Comparison of ENCODE assay signal across 35 cellular contexts in genomic region chr6:15816661-15817060, GRCh38.
"Had no signal": no experiment of that assay in that cellular context is flagged by ENCODE, and none has a peak within 500 bp of the region (broad histone marks: within the 10 kb centered on the region; RNA-seq: fewer than 3 reads in every experiment).

No MANE protein-coding gene starts in this region.

- H3K27me3 ChIP-seq: adrenal gland, body of pancreas, brain microvascular endothelial cell, breast epithelium had no signal

- H3K4me1 ChIP-seq: adrenal gland, body of pancreas, breast epithelium had no signal

- H3K36me3 ChIP-seq: adrenal gland, brain microvascular endothelial cell, breast epithelium had no signal

- H3K4me1 Mint-ChIP-seq: activated CD4-positive, alpha-beta T cell treated with anti-CD3 and anti-CD28 coated beads, Interleukin-2, amount 10 ng/mL, durations not matched to agents 24 days and 14 days; activated naive CD8-positive, alpha-beta T cell treated with anti-CD3 and anti-CD28 coated beads for 36 hours; activated T-helper 17 cell treated with anti-CD3 and anti-CD28 coated beads, Interleukin-2, amount 50 U/mL, for 72 hours had no signal

- H3K9me3 ChIP-seq: adrenal gland, body of pancreas, breast epithelium had no signal

- ATAC-seq: activated CD8-positive, alpha-beta T cell treated with anti-CD3 and anti-CD28 coated beads for 36 hours; activated naive CD4-positive, alpha-beta T cell treated with anti-CD3 and anti-CD28 coated beads, Interleukin-2, amount 50 U/mL, for 72 hours; activated T-cell treated with anti-CD3 and anti-CD28 coated beads, Interleukin-2, amount 50 U/mL, for 4 hours; activated T-cell treated with anti-CD3 and anti-CD28 coated beads, Interleukin-2, amount 50 U/mL, for 72 hours; activated T-helper 17 cell treated with anti-CD3 and anti-CD28 coated beads, Interleukin-2, amount 50 U/mL, for 72 hours; body of pancreas had no signal

- H3K36me3 Mint-ChIP-seq: activated CD4-positive, alpha-beta memory T cell treated with anti-CD3 and anti-CD28 coated beads for 36 hours; activated naive CD4-positive, alpha-beta T cell treated with anti-CD3 and anti-CD28 coated beads, Interleukin-2, amount 50 U/mL, for 72 hours; activated naive CD8-positive, alpha-beta T cell treated with anti-CD3 and anti-CD28 coated beads for 36 hours had no signal

- H3K4me3 Mint-ChIP-seq: activated B cell treated with CpG ODN at 0.5 μM for 24 hours; activated CD4-positive, alpha-beta memory T cell treated with anti-CD3 and anti-CD28 coated beads for 36 hours; activated CD4-positive, alpha-beta T cell treated with anti-CD3 and anti-CD28 coated beads, Interleukin-2, amount 10 ng/mL, durations not matched to agents 24 days and 14 days; activated CD8-positive, alpha-beta T cell treated with anti-CD3 and anti-CD28 coated beads for 36 hours; activated naive CD4-positive, alpha-beta T cell treated with anti-CD3 and anti-CD28 coated beads for 36 hours; activated naive CD8-positive, alpha-beta T cell treated with anti-CD3 and anti-CD28 coated beads for 36 hours; activated T-cell treated with anti-CD3 and anti-CD28 coated beads, Interleukin-2, amount 50 U/mL, for 4 hours; activated T-cell treated with anti-CD3 and anti-CD28 coated beads, Interleukin-2, amount 50 U/mL, for 72 hours; activated T-helper 1 cell treated with anti-CD3 and anti-CD28 coated beads, Interleukin-12 subunit alpha, Interleukin-12 subunit beta, Interleukin-2, Interleukin-4 antibody, amounts not matched to agents 30 ng/mL and 10 ng/mL and 1 ng/mL, durations not matched to agents 14 hours and 24 hours and 36 hours; activated T-helper 17 cell treated with anti-CD3 and anti-CD28 coated beads, Interleukin-2, amount 50 U/mL, for 72 hours; T-helper 1 cell treated with Interleukin-12 subunit alpha and Interleukin-12 subunit beta and Interleukin-4 antibody, amounts not matched to agents 30 μg/mL and 1 μg/mL, for 36 hours; T-helper 2 cell treated with Interferon-gamma antibody and Interleukin-4, amounts not matched to agents 5 μg/mL and 100 μg/mL, for 36 hours had no signal

- H3K27ac ChIP-seq: adrenal gland, body of pancreas, brain microvascular endothelial cell, breast epithelium, VCaP had no signal

- H3K4me3 ChIP-seq: adrenal gland, body of pancreas, breast epithelium had no signal

- H3K27ac Mint-ChIP-seq: activated B cell treated with CpG ODN at 0.5 μM for 24 hours; activated CD4-positive, alpha-beta memory T cell treated with anti-CD3 and anti-CD28 coated beads for 36 hours; activated CD4-positive, alpha-beta T cell treated with anti-CD3 and anti-CD28 coated beads, Interleukin-2, amount 10 ng/mL, durations not matched to agents 24 days and 14 days; activated CD8-positive, alpha-beta T cell treated with anti-CD3 and anti-CD28 coated beads for 36 hours; activated naive CD4-positive, alpha-beta T cell treated with anti-CD3 and anti-CD28 coated beads for 36 hours; activated naive CD8-positive, alpha-beta T cell treated with anti-CD3 and anti-CD28 coated beads for 36 hours; activated T-cell treated with anti-CD3 and anti-CD28 coated beads, Interleukin-2, amount 50 U/mL, for 72 hours; activated T-helper 1 cell treated with anti-CD3 and anti-CD28 coated beads, Interleukin-12 subunit alpha, Interleukin-12 subunit beta, Interleukin-2, Interleukin-4 antibody, amounts not matched to agents 30 ng/mL and 10 ng/mL and 1 ng/mL, durations not matched to agents 14 hours and 24 hours and 36 hours; activated T-helper 17 cell treated with anti-CD3 and anti-CD28 coated beads, Interleukin-2, amount 50 U/mL, for 72 hours; T-helper 1 cell treated with Interleukin-12 subunit alpha and Interleukin-12 subunit beta and Interleukin-4 antibody, amounts not matched to agents 30 μg/mL and 1 μg/mL, for 36 hours; T-helper 2 cell treated with Interferon-gamma antibody and Interleukin-4, amounts not matched to agents 5 μg/mL and 100 μg/mL, for 36 hours had no signal

- DNase-seq: activated B cell treated with CpG ODN at 0.5 μM for 24 hours; activated CD4-positive, alpha-beta memory T cell treated with anti-CD3 and anti-CD28 coated beads for 36 hours; activated CD4-positive, alpha-beta T cell treated with anti-CD3 and anti-CD28 coated beads for 4 hours; activated CD4-positive, alpha-beta T cell treated with anti-CD3 and anti-CD28 coated beads, Interleukin-2, amount 10 ng/mL, durations not matched to agents 24 days and 14 days; activated CD4-positive, alpha-beta T cell treated with anti-CD3 and anti-CD28 coated beads, Interleukin-2, amount 50 U/mL, for 1 hour; activated CD4-positive, alpha-beta T cell treated with anti-CD3 and anti-CD28 coated beads, Interleukin-2, amount 50 U/mL, for 4 hours; activated CD4-positive, CD25-positive, alpha-beta regulatory T cell treated with anti-CD3 and anti-CD28 coated beads, Interleukin-2, amount 50 U/mL, for 72 hours; activated CD8-positive, alpha-beta memory T cell treated with anti-CD3 and anti-CD28 coated beads, Interleukin-2, amount 50 U/mL, for 4 hours; activated CD8-positive, alpha-beta T cell treated with anti-CD3 and anti-CD28 coated beads for 36 hours; activated effector memory CD4-positive, alpha-beta T cell treated with anti-CD3 and anti-CD28 coated beads, Interleukin-2, amount 50 U/mL, for 16 hours; activated gamma-delta T cell treated with Interleukin-2 at 50 U/mL for 16 hours; activated naive CD4-positive, alpha-beta T cell; activated naive CD4-positive, alpha-beta T cell treated with anti-CD3 and anti-CD28 coated beads for 36 hours; activated naive CD4-positive, alpha-beta T cell treated with anti-CD3 and anti-CD28 coated beads, Interleukin-2, amount 50 U/mL, for 16 hours; activated naive CD8-positive, alpha-beta T cell treated with anti-CD3 and anti-CD28 coated beads for 36 hours; activated T-cell treated with anti-CD3 and anti-CD28 coated beads for 4 hours; activated T-cell treated with anti-CD3 and anti-CD28 coated beads, Interleukin-2, amount 50 U/mL, for 1 hour; activated T-cell treated with anti-CD3 and anti-CD28 coated beads, Interleukin-2, amount 50 U/mL, for 4 hours; activated T-cell treated with anti-CD3 and anti-CD28 coated beads, Interleukin-2, amount 50 U/mL, for 72 hours; adrenal gland; amniotic stem cell; aorta; body of pancreas; brain microvascular endothelial cell; central memory CD4-positive, alpha-beta T cell; T-helper 1 cell; T-helper 2 cell; T-helper 9 cell had no signal

- H3K9me3 Mint-ChIP-seq: activated B cell treated with CpG ODN at 0.5 μM for 24 hours; activated CD4-positive, alpha-beta memory T cell treated with anti-CD3 and anti-CD28 coated beads for 36 hours; activated CD4-positive, alpha-beta T cell treated with anti-CD3 and anti-CD28 coated beads, Interleukin-2, amount 10 ng/mL, durations not matched to agents 24 days and 14 days; activated CD8-positive, alpha-beta T cell treated with anti-CD3 and anti-CD28 coated beads for 36 hours; activated naive CD4-positive, alpha-beta T cell treated with anti-CD3 and anti-CD28 coated beads for 36 hours; activated naive CD4-positive, alpha-beta T cell treated with anti-CD3 and anti-CD28 coated beads, Interleukin-2, amount 50 U/mL, for 72 hours; activated naive CD8-positive, alpha-beta T cell treated with anti-CD3 and anti-CD28 coated beads for 36 hours; activated T-cell treated with anti-CD3 and anti-CD28 coated beads, Interleukin-2, amount 50 U/mL, for 4 hours; activated T-cell treated with anti-CD3 and anti-CD28 coated beads, Interleukin-2, amount 50 U/mL, for 72 hours; activated T-helper 1 cell treated with anti-CD3 and anti-CD28 coated beads, Interleukin-12 subunit alpha, Interleukin-12 subunit beta, Interleukin-2, Interleukin-4 antibody, amounts not matched to agents 30 ng/mL and 10 ng/mL and 1 ng/mL, durations not matched to agents 14 hours and 24 hours and 36 hours; activated T-helper 17 cell treated with anti-CD3 and anti-CD28 coated beads, Interleukin-2, amount 50 U/mL, for 72 hours; T-helper 1 cell treated with Interleukin-12 subunit alpha and Interleukin-12 subunit beta and Interleukin-4 antibody, amounts not matched to agents 30 μg/mL and 1 μg/mL, for 36 hours; T-helper 2 cell treated with Interferon-gamma antibody and Interleukin-4, amounts not matched to agents 5 μg/mL and 100 μg/mL, for 36 hours had no signal

- H3K27me3 Mint-ChIP-seq: activated B cell treated with CpG ODN at 0.5 μM for 24 hours had no signal
